ENCODE assay signal across 10 cellular contexts in the genomic region with DNA sequence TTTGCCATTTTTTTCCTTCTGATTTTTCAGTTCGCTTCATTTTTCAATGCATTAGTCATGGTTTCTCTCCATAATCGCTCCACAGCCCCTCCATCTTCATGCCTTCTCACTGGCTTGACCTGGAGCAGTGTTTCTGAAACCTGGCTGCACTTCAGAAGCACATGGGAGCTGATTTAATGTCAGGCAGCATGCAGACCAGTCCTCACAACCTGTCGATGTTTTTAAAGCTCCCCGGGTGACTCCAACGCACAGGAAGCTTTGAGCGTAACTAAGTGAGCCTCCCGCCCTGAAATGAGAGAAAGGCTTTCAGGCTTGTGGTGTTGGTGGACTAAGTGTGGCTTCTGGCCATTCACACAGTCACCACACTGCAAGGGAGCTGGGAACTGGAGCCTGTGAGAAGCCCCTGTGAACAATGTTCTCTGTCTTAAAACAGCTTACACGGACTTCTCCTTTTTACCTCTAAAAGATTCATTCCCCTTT. TPM values are rescaled to one million over a fixed set of nuclear protein-coding genes. Genes with fewer than 3 reads are reported as not detected.
A peak's percentile ranks its signal among the peaks of the same experiment; 100 is the strongest.
DNase-seq lines count a peak whose midpoint lies in the region; TF ChIP-seq lines count a peak whose summit lies in the region.
"Had no signal": no experiment of that assay in that cellular context is flagged by ENCODE, and none has a peak within 500 bp of the region (broad histone marks: within the 10 kb centered on the region; RNA-seq: fewer than 3 reads in every experiment).

No MANE protein-coding gene starts in this region.

- H3K4me1 ChIP-seq in osteoblast (ENCODE audit: insufficient read depth, low read length): peaks cover 15% of the 10 kb centered on the region

- H3K4me2 ChIP-seq in osteoblast (ENCODE audit: insufficient read depth, low read length): peak overlapping the region; percentile 87

- H4K20me1 ChIP-seq in osteoblast (ENCODE audit: insufficient read depth, low read length): no peaks in the 10 kb centered on the region

- peak overlapping the region; percentile 3 for H3K27ac ChIP-seq in osteoblast (ENCODE audit: low read depth, low read length)

- TF ChIP-seq CTCF in choroid plexus epithelial cell (conservative IDR thresholded peaks at IDR 0.05; ENCODE audit: low read depth, low read length): no peak
- no peak for TF ChIP-seq CTCF in osteoblast (IDR thresholded peaks at IDR 0.05; ENCODE audit: extremely low read depth, low read depth, low read length)

- H3K4me3 ChIP-seq in choroid plexus epithelial cell (ENCODE audit: low read depth, low read length): peak overlapping the region; percentile 27
- peak overlapping the region; percentile 71 for H3K4me3 ChIP-seq in osteoblast (ENCODE audit: insufficient read depth, low read length)

- H3K36me3 ChIP-seq in osteoblast (ENCODE audit: insufficient read depth, low read length): peaks cover under 1% of the 10 kb centered on the region

- H2AFZ ChIP-seq in osteoblast (ENCODE audit: low read length): peak overlapping the region; percentile 89

- DNase-seq in NCI-H1417 (lab: John Stamatoyannopoulos, UW): peak in 2 of 3 experiments; percentile 2 to 19
- DNase-seq in NCI-H1417 treated with DMSO at 0.1 percent for 48 hours (lab: John Stamatoyannopoulos, UW): no peak
- DNase-seq in NCI-H2171 treated with DMSO at 0.1 percent for 48 hours (lab: John Stamatoyannopoulos, UW): peak; percentile 79
- peak; percentile 61 for DNase-seq in choroid plexus epithelial cell (ENCODE audit: low read depth)
- DNase-seq in osteoblast (ENCODE audit: insufficient read length, low spot score, missing footprints): peak; percentile 80
- no peak for DNase-seq in 8988T
- DNase-seq in NCI-H2196 (lab: John Stamatoyannopoulos, UW; ENCODE audit: unreplicated experiment): no peak
- DNase-seq in NCI-H345 (lab: John Stamatoyannopoulos, UW): no peak
- DNase-seq: activated effector memory CD4-positive, alpha-beta T cell treated with anti-CD3 and anti-CD28 coated beads, Interleukin-2, amount 50 U/mL, for 16 hours; stimulated activated CD8-positive, alpha-beta memory T cell treated with anti-CD3 and anti-CD28 coated beads, Interleukin-4, amount 100 ng/mL, for 48 hours had no signal

- H3K79me2 ChIP-seq in osteoblast (ENCODE audit: insufficient read depth, low read length): no peaks in the 10 kb centered on the region

- H3K27me3 ChIP-seq in osteoblast (ENCODE audit: insufficient read depth, low read length): no peaks in the 10 kb centered on the region

- no peaks in the 10 kb centered on the region for H3K9me3 ChIP-seq in osteoblast (ENCODE audit: low read depth, low read length)

RNA-seq across cellular contexts. Expression of gene DRG2, which starts 16.8 kb away (rescaled TPM):
- 33.0 and 40.2 TPM in 2 replicates for total RNA-seq in osteoblast

RNA-seq across cellular contexts. Expression of gene GID4, which starts 31.7 kb away (rescaled TPM):
- total RNA-seq in osteoblast: 13.0 and 13.3 TPM in 2 replicates

RNA-seq across cellular contexts. Expression of gene ATPAF2, which starts 31.9 kb away (rescaled TPM):
- 19.2 and 20.3 TPM in 2 replicates for total RNA-seq in osteoblast

RNA-seq across cellular contexts. Expression of gene MYO15A, which starts 37.7 kb away (rescaled TPM):
- total RNA-seq in osteoblast: 1.1 and 1.2 TPM in 2 replicates

Comparison
In these comparisons a context has a peak if more than half of its experiments do, and no peak if none do; other contexts are left out.
1. DNase-seq: peak in NCI-H1417 (2 of 3), NCI-H2171 treated with DMSO at 0.1 percent for 48 hours (single experiment), choroid plexus epithelial cell (single experiment) and osteoblast (single experiment); none in NCI-H1417 treated with DMSO at 0.1 percent for 48 hours (single experiment), 8988T (single experiment), NCI-H2196 (single experiment) and NCI-H345 (single experiment).